ENCODE assay signal across 1 cellular context in the genomic region with DNA sequence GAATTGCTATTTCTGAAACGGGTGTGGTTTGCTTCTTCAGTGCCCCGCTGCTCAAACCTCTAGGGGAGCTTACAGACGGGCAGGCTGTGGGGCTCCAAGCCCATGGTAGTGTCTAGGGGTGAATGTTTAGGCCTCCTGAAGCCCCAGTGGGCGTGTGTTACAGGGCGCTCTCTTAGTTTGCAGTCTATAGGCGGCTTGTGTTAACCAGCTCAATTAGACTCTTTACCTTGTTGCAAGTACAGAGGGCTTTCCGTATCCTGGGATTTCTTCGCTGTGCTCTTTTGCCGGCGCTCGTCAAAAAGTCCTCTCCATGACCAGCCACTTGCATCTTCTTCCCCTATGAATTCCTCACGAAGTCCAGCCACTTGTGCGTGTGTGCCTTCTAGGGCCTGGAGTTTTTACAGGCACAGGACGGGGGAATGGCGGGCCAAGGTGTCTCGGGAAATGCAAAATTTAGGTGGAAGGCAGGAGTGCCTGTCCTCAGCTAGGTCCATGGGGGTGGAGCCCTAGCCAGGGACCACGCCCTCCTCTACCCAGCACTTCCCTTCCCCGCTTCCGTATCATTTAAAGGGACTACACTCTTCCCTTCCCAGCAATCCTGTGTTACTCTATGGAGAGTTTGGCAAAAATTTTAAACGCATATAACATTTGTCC.
TF ChIP-seq lines count a peak whose summit lies in the region.

No MANE protein-coding gene starts in this region.

TF ChIP-seq in SK-N-SH, 30 proteins besides CTCF, POLR2A, EP300 and RAD21 (continued from another document):
- TF ChIP-seq, protein P1, sequence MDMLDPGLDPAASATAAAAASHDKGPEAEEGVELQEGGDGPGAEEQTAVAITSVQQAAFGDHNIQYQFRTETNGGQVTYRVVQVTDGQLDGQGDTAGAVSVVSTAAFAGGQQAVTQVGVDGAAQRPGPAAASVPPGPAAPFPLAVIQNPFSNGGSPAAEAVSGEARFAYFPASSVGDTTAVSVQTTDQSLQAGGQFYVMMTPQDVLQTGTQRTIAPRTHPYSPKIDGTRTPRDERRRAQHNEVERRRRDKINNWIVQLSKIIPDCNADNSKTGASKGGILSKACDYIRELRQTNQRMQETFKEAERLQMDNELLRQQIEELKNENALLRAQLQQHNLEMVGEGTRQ (IDR thresholded peaks at IDR 0.05; ENCODE audit: borderline replicate concordance, low read depth, low read length): no peak
- TF ChIP-seq TCF12 (IDR thresholded peaks at IDR 0.05) (no peak), EZH2phosphoT487 (IDR thresholded peaks at IDR 0.05; ENCODE audit: borderline replicate concordance, low read depth) (no peak), TEAD4 (IDR thresholded peaks at IDR 0.05; ENCODE audit: borderline replicate concordance, insufficient read depth) (no peak), FOXJ3 (CRISPR knock-in tag; IDR thresholded peaks at IDR 0.05) (no peak)
- TF ChIP-seq, protein P2, sequence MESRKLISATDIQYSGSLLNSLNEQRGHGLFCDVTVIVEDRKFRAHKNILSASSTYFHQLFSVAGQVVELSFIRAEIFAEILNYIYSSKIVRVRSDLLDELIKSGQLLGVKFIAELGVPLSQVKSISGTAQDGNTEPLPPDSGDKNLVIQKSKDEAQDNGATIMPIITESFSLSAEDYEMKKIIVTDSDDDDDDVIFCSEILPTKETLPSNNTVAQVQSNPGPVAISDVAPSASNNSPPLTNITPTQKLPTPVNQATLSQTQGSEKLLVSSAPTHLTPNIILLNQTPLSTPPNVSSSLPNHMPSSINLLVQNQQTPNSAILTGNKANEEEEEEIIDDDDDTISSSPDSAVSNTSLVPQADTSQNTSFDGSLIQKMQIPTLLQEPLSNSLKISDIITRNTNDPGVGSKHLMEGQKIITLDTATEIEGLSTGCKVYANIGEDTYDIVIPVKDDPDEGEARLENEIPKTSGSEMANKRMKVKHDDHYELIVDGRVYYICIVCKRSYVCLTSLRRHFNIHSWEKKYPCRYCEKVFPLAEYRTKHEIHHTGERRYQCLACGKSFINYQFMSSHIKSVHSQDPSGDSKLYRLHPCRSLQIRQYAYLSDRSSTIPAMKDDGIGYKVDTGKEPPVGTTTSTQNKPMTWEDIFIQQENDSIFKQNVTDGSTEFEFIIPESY (IDR thresholded peaks at IDR 0.05; ENCODE audit: borderline replicate concordance, low read depth): no peak
- TF ChIP-seq, protein P3, sequence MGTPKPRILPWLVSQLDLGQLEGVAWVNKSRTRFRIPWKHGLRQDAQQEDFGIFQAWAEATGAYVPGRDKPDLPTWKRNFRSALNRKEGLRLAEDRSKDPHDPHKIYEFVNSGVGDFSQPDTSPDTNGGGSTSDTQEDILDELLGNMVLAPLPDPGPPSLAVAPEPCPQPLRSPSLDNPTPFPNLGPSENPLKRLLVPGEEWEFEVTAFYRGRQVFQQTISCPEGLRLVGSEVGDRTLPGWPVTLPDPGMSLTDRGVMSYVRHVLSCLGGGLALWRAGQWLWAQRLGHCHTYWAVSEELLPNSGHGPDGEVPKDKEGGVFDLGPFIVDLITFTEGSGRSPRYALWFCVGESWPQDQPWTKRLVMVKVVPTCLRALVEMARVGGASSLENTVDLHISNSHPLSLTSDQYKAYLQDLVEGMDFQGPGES (IDR thresholded peaks at IDR 0.05; ENCODE audit: low read depth, low read length): no peak
- TF ChIP-seq, protein P4, sequence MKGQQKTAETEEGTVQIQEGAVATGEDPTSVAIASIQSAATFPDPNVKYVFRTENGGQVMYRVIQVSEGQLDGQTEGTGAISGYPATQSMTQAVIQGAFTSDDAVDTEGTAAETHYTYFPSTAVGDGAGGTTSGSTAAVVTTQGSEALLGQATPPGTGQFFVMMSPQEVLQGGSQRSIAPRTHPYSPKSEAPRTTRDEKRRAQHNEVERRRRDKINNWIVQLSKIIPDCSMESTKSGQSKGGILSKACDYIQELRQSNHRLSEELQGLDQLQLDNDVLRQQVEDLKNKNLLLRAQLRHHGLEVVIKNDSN (IDR thresholded peaks at IDR 0.05; ENCODE audit: borderline replicate concordance, low read depth): no peak
